Comparison of ENCODE assay signal across 25 cellular contexts in genomic region chr1:25061596-25061995, GRCh38.
"Had no signal": no experiment of that assay in that cellular context is flagged by ENCODE, and none has a peak within 500 bp of the region (broad histone marks: within the 10 kb centered on the region; RNA-seq: fewer than 3 reads in every experiment).

No MANE protein-coding gene starts in this region.

- H3K27ac Mint-ChIP-seq: activated naive CD4-positive, alpha-beta T cell treated with anti-CD3 and anti-CD28 coated beads for 36 hours; activated naive CD8-positive, alpha-beta T cell treated with anti-CD3 and anti-CD28 coated beads for 36 hours; activated T-helper 1 cell treated with anti-CD3 and anti-CD28 coated beads, Interleukin-12 subunit alpha, Interleukin-12 subunit beta, Interleukin-2, Interleukin-4 antibody, amounts not matched to agents 30 ng/mL and 10 ng/mL and 1 ng/mL, durations not matched to agents 14 hours and 24 hours and 36 hours; endodermal cell had no signal

- H3K36me3 ChIP-seq: adrenal gland, heart right ventricle, left ventricle myocardium inferior, transverse colon had no signal

- ATAC-seq: body of pancreas, esophagus mucosa, heart right ventricle, right cardiac atrium had no signal

- H3K27me3 ChIP-seq: adrenal gland, body of pancreas, testis had no signal

- H3K9me3 ChIP-seq: adrenal gland, body of pancreas, heart right ventricle, left ventricle myocardium inferior, testis, transverse colon had no signal

- H3K4me3 ChIP-seq: adrenal gland, body of pancreas, heart right ventricle, left ventricle myocardium inferior, testis, transverse colon had no signal

- H3K4me3 Mint-ChIP-seq: activated naive CD4-positive, alpha-beta T cell treated with anti-CD3 and anti-CD28 coated beads for 36 hours; activated naive CD8-positive, alpha-beta T cell treated with anti-CD3 and anti-CD28 coated beads for 36 hours; activated T-helper 1 cell treated with anti-CD3 and anti-CD28 coated beads, Interleukin-12 subunit alpha, Interleukin-12 subunit beta, Interleukin-2, Interleukin-4 antibody, amounts not matched to agents 30 ng/mL and 10 ng/mL and 1 ng/mL, durations not matched to agents 14 hours and 24 hours and 36 hours; endodermal cell; neural crest cell had no signal

- FAIRE-seq: urothelium cell line had no signal

- H3K9me3 Mint-ChIP-seq: activated naive CD4-positive, alpha-beta T cell treated with anti-CD3 and anti-CD28 coated beads for 36 hours; activated naive CD8-positive, alpha-beta T cell treated with anti-CD3 and anti-CD28 coated beads for 36 hours; activated T-helper 1 cell treated with anti-CD3 and anti-CD28 coated beads, Interleukin-12 subunit alpha, Interleukin-12 subunit beta, Interleukin-2, Interleukin-4 antibody, amounts not matched to agents 30 ng/mL and 10 ng/mL and 1 ng/mL, durations not matched to agents 14 hours and 24 hours and 36 hours; endodermal cell; neural crest cell had no signal

- DNase-seq: activated CD4-positive, alpha-beta T cell treated with anti-CD3 and anti-CD28 coated beads for 48 hours; activated CD4-positive, alpha-beta T cell treated with anti-CD3 and anti-CD28 coated beads, Interleukin-2, amount 50 U/mL, for 48 hours; activated CD4-positive, CD25-positive, alpha-beta regulatory T cell; activated CD8-positive, alpha-beta memory T cell treated with anti-CD3 and anti-CD28 coated beads, Interleukin-2, amount 50 U/mL, for 4 hours; activated effector memory CD4-positive, alpha-beta T cell treated with anti-CD3 and anti-CD28 coated beads, Interleukin-2, amount 50 U/mL, for 16 hours; activated naive CD4-positive, alpha-beta T cell treated with anti-CD3 and anti-CD28 coated beads for 36 hours; activated naive CD8-positive, alpha-beta T cell treated with anti-CD3 and anti-CD28 coated beads for 36 hours; activated T-cell treated with anti-CD3 and anti-CD28 coated beads, Interleukin-2, amount 50 U/mL, for 1 hour; adrenal gland; body of pancreas; endodermal cell; foreskin fibroblast; heart right ventricle; left ventricle myocardium inferior; right cardiac atrium; stimulated activated CD4-positive, alpha-beta T cell treated with anti-CD3 and anti-CD28 coated beads, Interleukin-15, amount 100 ng/mL, for 24 hours; stimulated activated CD4-positive, alpha-beta T cell treated with anti-CD3 and anti-CD28 coated beads, Interleukin-2, amount 100 ng/mL, for 24 hours; stimulated activated naive CD4-positive, alpha-beta T cell treated with Interleukin-2 at 50 U/mL for 16 hours; T-helper 1 cell; testis; transverse colon had no signal

- H3K36me3 Mint-ChIP-seq: activated naive CD8-positive, alpha-beta T cell treated with anti-CD3 and anti-CD28 coated beads for 36 hours had no signal

- H3K27ac ChIP-seq: adrenal gland, body of pancreas, heart right ventricle, left ventricle myocardium inferior, testis, transverse colon had no signal

- H3K4me1 ChIP-seq: adrenal gland, body of pancreas, testis had no signal
